Comparison of ENCODE assay signal across 8 cellular contexts in genomic region chr15:31328999-31329639, GRCh38. TPM values are rescaled to one million over a fixed set of nuclear protein-coding genes. Genes with fewer than 3 reads are reported as not detected.
DNase-seq lines count a peak whose midpoint lies in the region; ATAC-seq and TF ChIP-seq lines count a peak whose summit lies in the region.

No MANE protein-coding gene starts in this region.

- H3K9me3 Mint-ChIP-seq in activated CD4-positive, alpha-beta memory T cell treated with anti-CD3 and anti-CD28 coated beads for 36 hours = no peaks in the 10 kb centered on the region

- TF ChIP-seq CTCF in heart left ventricle (IDR thresholded peaks at IDR 0.05) (no peak), gastroesophageal sphincter (IDR thresholded peaks at IDR 0.05) (no peak)

- TF ChIP-seq POLR2A in heart left ventricle (IDR thresholded peaks at IDR 0.05) (no peak), gastroesophageal sphincter (IDR thresholded peaks at IDR 0.05) (no peak)

- CTCF ChIA-PET in activated CD4-positive, alpha-beta memory T cell treated with anti-CD3 and anti-CD28 coated beads for 36 hours (lab: Charles Lee) = interaction anchor here (0.6 to 1.8 kb wide), 8 partner anchors 9 to 161 kb away, joined by 3 to 9 read pairs (median 4); no protein-coding TSS in a partner anchor

- H3K27ac ChIP-seq in heart left ventricle = peak overlapping the region; percentile 90 to 100 (median 100)
- peak overlapping the region; percentile 97 to 100 (median 100) for H3K27ac ChIP-seq in gastroesophageal sphincter

- H3K4me1 Mint-ChIP-seq in activated CD4-positive, alpha-beta memory T cell treated with anti-CD3 and anti-CD28 coated beads for 36 hours (ENCODE audit: low read depth) = peaks cover 60% of the 10 kb centered on the region

- peak overlapping the region; percentile 97 for H3K9ac ChIP-seq in skeletal muscle satellite cell (ENCODE audit: low read depth, low read length)

- H3K4me3 Mint-ChIP-seq in activated CD4-positive, alpha-beta memory T cell treated with anti-CD3 and anti-CD28 coated beads for 36 hours = peak overlapping the region; percentile 87

- intact Hi-C loops in heart left ventricle (cut with DNase I) = loop anchor here in 9 of 10 donors (2.0 to 10.0 kb wide), 12 partner anchors 33 to 334 kb away; partner anchors contain the start of gene MTMR10 (in 1 of the 9)
- intact Hi-C loops in left cardiac atrium (cut with DNase I) = loop anchor here in 1 of 2 donors (10.0 kb wide), 3 partner anchors 106 to 156 kb away; no protein-coding TSS in a partner anchor
- intact Hi-C loops in activated CD4-positive, alpha-beta memory T cell treated with anti-CD3 and anti-CD28 coated beads for 36 hours (cut with micrococcal nuclease) = loop anchor here (1.0 to 10.0 kb wide), 4 partner anchors 13 to 334 kb away; partner anchors contain the start of gene MTMR10

- H3K4me1 ChIP-seq in heart left ventricle (peaks cover 0 to 71% (median 66%) of the 10 kb centered on the region in 12 donors), gastroesophageal sphincter (peaks cover 3 to 75% (median 22%) of the 10 kb centered on the region in 3 donors), skeletal muscle satellite cell (ENCODE audit: control insufficient read depth, insufficient read depth, low read length) (peaks cover 22% of the 10 kb centered on the region)

- no peaks in the 10 kb centered on the region for H3K27me3 ChIP-seq in heart left ventricle
- H3K27me3 ChIP-seq in gastroesophageal sphincter = no peaks in the 10 kb centered on the region
- no peaks in the 10 kb centered on the region for H3K27me3 ChIP-seq in skeletal muscle satellite cell (ENCODE audit: control insufficient read depth, insufficient read depth, low read length)

- H3K36me3 ChIP-seq in heart left ventricle = peaks cover 0 to 7% (median 0%) of the 10 kb centered on the region in 9 donors
- H3K36me3 ChIP-seq in gastroesophageal sphincter = peaks cover 0 to 4% of the 10 kb centered on the region in 2 donors
- H3K36me3 ChIP-seq in skeletal muscle satellite cell (ENCODE audit: insufficient read depth, low read length) = no peaks in the 10 kb centered on the region

- H3K9me3 ChIP-seq in heart left ventricle (no peaks in the 10 kb centered on the region), gastroesophageal sphincter (no peaks in the 10 kb centered on the region), skeletal muscle satellite cell (replicated peaks; ENCODE audit: low read length) (no peaks in the 10 kb centered on the region)

- H3K4me3 ChIP-seq in heart left ventricle = peak overlapping the region; percentile 64 to 96 (median 83)
- H3K4me3 ChIP-seq in gastroesophageal sphincter = peak overlapping the region; percentile 85 to 94
- H3K4me3 ChIP-seq in skeletal muscle satellite cell (ENCODE audit: low read length) = peak overlapping the region; percentile 84

- peak in 1 of 5 donors; percentile 30 for DNase-seq in heart left ventricle
- no peak for DNase-seq in left cardiac atrium
- DNase-seq in activated CD4-positive, alpha-beta memory T cell treated with anti-CD3 and anti-CD28 coated beads for 36 hours = peak; percentile 49
- DNase-seq in NOMO-1 treated with DMSO at 0.1 percent for 48 hours (lab: John Stamatoyannopoulos, UW; ENCODE audit: unreplicated experiment) = no peak
- DNase-seq in NCI-H774 (lab: John Stamatoyannopoulos, UW) = no peak

- ATAC-seq in heart left ventricle (no peak), left cardiac atrium (no peak), gastroesophageal sphincter (no peak), HG03095 (IDR thresholded peaks at IDR 0.05; ENCODE audit: unreplicated experiment) (no peak)

- WGBS in heart left ventricle, 4 donors = 13 to 23% (median 20%) methylated on average over 13 to 29 of the region's 29 CpGs
- WGBS in gastroesophageal sphincter (ENCODE audit: low coverage in 1 of 2), 2 donors = 9% methylated on average over 8 of the region's 29 CpGs; no CpG with 5 or more reads in 1 of the 2 donors

- peak overlapping the region; percentile 85 for H3K27ac Mint-ChIP-seq in activated CD4-positive, alpha-beta memory T cell treated with anti-CD3 and anti-CD28 coated beads for 36 hours

- peak overlapping the region; percentile 83 for H3K4me2 ChIP-seq in skeletal muscle satellite cell (ENCODE audit: low read length)

- H3K36me3 Mint-ChIP-seq in activated CD4-positive, alpha-beta memory T cell treated with anti-CD3 and anti-CD28 coated beads for 36 hours = peaks cover 19% of the 10 kb centered on the region

- TF ChIP-seq EP300 in gastroesophageal sphincter (IDR thresholded peaks at IDR 0.05) = no peak

- POLR2A ChIA-PET in activated CD4-positive, alpha-beta memory T cell treated with anti-CD3 and anti-CD28 coated beads for 36 hours (lab: Charles Lee) = interaction anchor here (0.6 to 3.0 kb wide), 7 partner anchors 9 to 153 kb away, joined by 3 to 18 read pairs (median 4); no protein-coding TSS in a partner anchor

- H3K27me3 Mint-ChIP-seq in activated CD4-positive, alpha-beta memory T cell treated with anti-CD3 and anti-CD28 coated beads for 36 hours = no peaks in the 10 kb centered on the region

RNA-seq across cellular contexts. Expression of gene KLF13, which starts 2.5 kb away (rescaled TPM):
- total RNA-seq in heart left ventricle (10 to 100 TPM; 37.5 to 65.9 (median 56.4) TPM), left cardiac atrium (10 to 100 TPM; 34.5 to 69.9 TPM), gastroesophageal sphincter (100 to 1,000 TPM in 1 of 4 donors, 10 to 100 TPM in 3; 49.7 to 106 (median 76.1) TPM)
- 10 to 100 TPM; 22.4 to 74.0 TPM for polyA plus RNA-seq in heart left ventricle
- 100 to 1,000 TPM; 134 to 145 TPM for total RNA-seq in activated CD4-positive, alpha-beta memory T cell treated with anti-CD3 and anti-CD28 coated beads for 36 hours
- total RNA-seq in skeletal muscle satellite cell (2012; rRNA removed) = 23.1 and 24.7 TPM in 2 replicates
